Comparison of ENCODE assay signal across 8 cellular contexts in the genomic region with DNA sequence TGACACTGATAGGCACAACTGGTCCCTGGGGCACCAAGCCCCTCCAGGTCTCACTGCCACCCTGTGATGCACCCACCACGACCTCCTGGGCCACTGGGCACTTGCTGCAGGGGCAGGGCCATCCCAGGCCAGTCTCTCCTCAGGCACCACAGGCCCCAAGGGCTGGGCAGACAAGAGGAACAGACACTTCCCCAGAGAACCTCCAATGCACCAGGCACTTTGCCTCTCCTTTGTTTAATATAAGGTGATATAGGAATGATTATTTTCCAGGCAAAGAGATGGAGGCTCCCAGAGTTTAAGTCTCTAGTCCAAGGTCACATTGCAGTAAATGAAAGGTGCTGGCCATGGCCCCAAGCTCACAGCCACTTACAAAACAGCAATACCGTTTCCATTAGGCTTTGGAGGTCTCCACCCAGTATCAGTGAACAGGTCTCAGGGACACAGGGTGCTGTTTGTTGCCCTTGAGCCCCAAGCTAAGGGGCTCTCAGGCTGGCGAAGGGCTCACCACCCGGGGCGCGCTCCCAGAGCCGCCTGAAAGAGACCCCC. TPM values are rescaled to one million over a fixed set of nuclear protein-coding genes. Genes with fewer than 3 reads are reported as not detected.
DNase-seq lines count a peak whose midpoint lies in the region.

No MANE protein-coding gene starts in this region.

- H3K4me1 Mint-ChIP-seq in activated CD4-positive, alpha-beta memory T cell treated with anti-CD3 and anti-CD28 coated beads, Interleukin-2, amount 10 ng/mL, durations not matched to agents 7 days and 5 days, result peaks cover 20% of the 10 kb centered on the region

- H3K36me3 Mint-ChIP-seq in activated CD4-positive, alpha-beta memory T cell treated with anti-CD3 and anti-CD28 coated beads, Interleukin-2, amount 10 ng/mL, durations not matched to agents 7 days and 5 days (ENCODE audit: low read depth), result no peaks in the 10 kb centered on the region

- H3K27ac ChIP-seq in substantia nigra (ENCODE audit: low read depth, low read length, poor library complexity, severe bottlenecking), result peak overlapping the region; percentile 79

- POLR2A ChIA-PET in activated CD4-positive, alpha-beta memory T cell treated with anti-CD3 and anti-CD28 coated beads, Interleukin-2, amount 10 ng/mL, durations not matched to agents 7 days and 5 days (lab: Charles Lee), result interaction anchor here (0.6 to 2.2 kb wide), 3 partner anchors 9 to 16 kb away, joined by 3 to 7 read pairs (median 3); partner anchors contain the start of gene RASSF4

- DNase-seq in NCI-H748 (lab: John Stamatoyannopoulos, UW; ENCODE audit: unreplicated experiment) (peak; percentile 5), NCI-H748 treated with DMSO at 0.1 percent for 48 hours (lab: John Stamatoyannopoulos, UW) (no peak), substantia nigra (lab: John Stamatoyannopoulos, UW) (peak in 2 of 49 donors; percentile 22 to 44), NCI-H2196 (lab: John Stamatoyannopoulos, UW; ENCODE audit: unreplicated experiment) (no peak), GOT3 (lab: John Stamatoyannopoulos, UW) (no peak), NCI-H69 (lab: John Stamatoyannopoulos, UW) (no peak)
- DNase-seq in activated CD4-positive, alpha-beta memory T cell treated with anti-CD3 and anti-CD28 coated beads, Interleukin-2, amount 10 ng/mL, durations not matched to agents 7 days and 5 days, result no peak

- peaks cover 2% of the 10 kb centered on the region for H3K9me3 ChIP-seq in iPS-18c (ENCODE audit: control insufficient read depth, insufficient read depth, low read length)

- peak overlapping the region; percentile 64 for H3K27ac Mint-ChIP-seq in activated CD4-positive, alpha-beta memory T cell treated with anti-CD3 and anti-CD28 coated beads, Interleukin-2, amount 10 ng/mL, durations not matched to agents 7 days and 5 days

- CTCF ChIA-PET in activated CD4-positive, alpha-beta memory T cell treated with anti-CD3 and anti-CD28 coated beads, Interleukin-2, amount 10 ng/mL, durations not matched to agents 7 days and 5 days (lab: Charles Lee), result interaction anchor here (0.8 to 2.1 kb wide), 4 partner anchors 10 to 41 kb away, joined by 3 to 16 read pairs (median 4); no protein-coding TSS in a partner anchor

- peak overlapping the region; percentile 46 for H3K4me3 ChIP-seq in iPS-18c (ENCODE audit: insufficient read depth, low read depth, low read length)

- H3K4me3 Mint-ChIP-seq in activated CD4-positive, alpha-beta memory T cell treated with anti-CD3 and anti-CD28 coated beads, Interleukin-2, amount 10 ng/mL, durations not matched to agents 7 days and 5 days, result peak overlapping the region; percentile 63

- no peaks in the 10 kb centered on the region for H3K9me3 Mint-ChIP-seq in activated CD4-positive, alpha-beta memory T cell treated with anti-CD3 and anti-CD28 coated beads, Interleukin-2, amount 10 ng/mL, durations not matched to agents 7 days and 5 days

- no peaks in the 10 kb centered on the region for H3K27me3 Mint-ChIP-seq in activated CD4-positive, alpha-beta memory T cell treated with anti-CD3 and anti-CD28 coated beads, Interleukin-2, amount 10 ng/mL, durations not matched to agents 7 days and 5 days

RNA-seq across cellular contexts. Expression of gene DEPP1, which starts 4.5 kb away (rescaled TPM):
- total RNA-seq in activated CD4-positive, alpha-beta memory T cell treated with anti-CD3 and anti-CD28 coated beads, Interleukin-2, amount 10 ng/mL, durations not matched to agents 7 days and 5 days, result 1 to 10 TPM; 1.2 to 1.9 TPM

RNA-seq across cellular contexts. Expression of gene RASSF4, which starts 14.6 kb away (rescaled TPM):
- 1 to 10 TPM in 1 of 2 experiments, under 1 TPM in 1; 0.50 to 1.2 TPM for total RNA-seq in activated CD4-positive, alpha-beta memory T cell treated with anti-CD3 and anti-CD28 coated beads, Interleukin-2, amount 10 ng/mL, durations not matched to agents 7 days and 5 days

RNA-seq across cellular contexts. Expression of gene ZNF22, which starts 26.6 kb away (rescaled TPM):
- 10 to 100 TPM; 22.9 to 24.7 TPM for total RNA-seq in activated CD4-positive, alpha-beta memory T cell treated with anti-CD3 and anti-CD28 coated beads, Interleukin-2, amount 10 ng/mL, durations not matched to agents 7 days and 5 days
